In genomic region chr2:8488001-8488738, GRCh38 we compare ENCODE assay signal across 9 cellular contexts.
DNase-seq lines count a peak whose midpoint lies in the region; ATAC-seq and TF ChIP-seq lines count a peak whose summit lies in the region.
"Had no signal": no experiment of that assay in that cellular context is flagged by ENCODE, and none has a peak within 500 bp of the region (broad histone marks: within the 10 kb centered on the region; RNA-seq: fewer than 3 reads in every experiment).

No MANE protein-coding gene starts in this region.

- POLR2A ChIA-PET in activated CD4-positive, alpha-beta T cell treated with anti-CD3 and anti-CD28 coated beads for 36 hours (lab: Charles Lee), result interaction anchor here (0.6 to 2.1 kb wide), 7 partner anchors 27 to 193 kb away, joined by 3 to 11 read pairs (median 5); partner anchors contain the start of gene ID2

- H3K4me3 Mint-ChIP-seq in activated CD4-positive, alpha-beta T cell treated with anti-CD3 and anti-CD28 coated beads for 36 hours, result peak overlapping the region; percentile 72
- H3K4me3 Mint-ChIP-seq in osteocyte (ENCODE audit: unreplicated experiment), result no peak overlapping the region

- ATAC-seq in GM18519 (IDR thresholded peaks at IDR 0.05; ENCODE audit: low FRiP score, unreplicated experiment) (peak; percentile 73), HG02840 (IDR thresholded peaks at IDR 0.05; ENCODE audit: low FRiP score, unreplicated experiment) (peak; percentile 76)
- peak; percentile 85 for ATAC-seq in activated CD4-positive, alpha-beta T cell treated with anti-CD3 and anti-CD28 coated beads for 36 hours
- ATAC-seq: K562 had no signal

- peak; percentile 80 for DNase-seq in activated CD4-positive, alpha-beta T cell treated with anti-CD3 and anti-CD28 coated beads for 36 hours
- peak; percentile 58 for DNase-seq in stimulated activated CD4-positive, alpha-beta T cell treated with anti-CD3 and anti-CD28 coated beads, Interleukin-4, amount 100 ng/mL, for 1 hour
- DNase-seq in COR-L47 (lab: John Stamatoyannopoulos, UW) (no peak), SIG-M5 treated with dmso at 0.1 percent for 504 hours (lab: John Stamatoyannopoulos, UW; ENCODE audit: unreplicated experiment) (no peak), osteocyte (ENCODE audit: extremely low spot score, unreplicated experiment) (no peak)

- H3K27ac ChIP-seq in ectodermal cell (ENCODE audit: insufficient read depth, low read depth, low read length, poor library complexity, severe bottlenecking), result peak overlapping the region; percentile 19

- no peak for TF ChIP-seq CTCF in osteocyte (IDR thresholded peaks at IDR 0.05)

- CTCF ChIA-PET in activated CD4-positive, alpha-beta T cell treated with anti-CD3 and anti-CD28 coated beads for 36 hours (lab: Charles Lee), result interaction anchor here (0.6 to 1.4 kb wide), 4 partner anchors 11 to 1591 kb away, joined by 3 to 4 read pairs (median 3); no protein-coding TSS in a partner anchor

- H3K36me3 Mint-ChIP-seq in activated CD4-positive, alpha-beta T cell treated with anti-CD3 and anti-CD28 coated beads for 36 hours (ENCODE audit: low read depth), result peaks cover 7% of the 10 kb centered on the region
- H3K36me3 Mint-ChIP-seq in osteocyte (ENCODE audit: unreplicated experiment), result no peaks in the 10 kb centered on the region

- H3K4me1 Mint-ChIP-seq in activated CD4-positive, alpha-beta T cell treated with anti-CD3 and anti-CD28 coated beads for 36 hours, result peaks cover 49% of the 10 kb centered on the region
- H3K4me1 Mint-ChIP-seq in osteocyte (ENCODE audit: unreplicated experiment), result no peaks in the 10 kb centered on the region

- H3K9me3 Mint-ChIP-seq in activated CD4-positive, alpha-beta T cell treated with anti-CD3 and anti-CD28 coated beads for 36 hours (ENCODE audit: low read depth), result no peaks in the 10 kb centered on the region
- no peaks in the 10 kb centered on the region for H3K9me3 Mint-ChIP-seq in osteocyte (ENCODE audit: unreplicated experiment)

- H3K27me3 ChIP-seq in ectodermal cell (ENCODE audit: control insufficient read depth, insufficient read depth, low read length, poor library complexity, severe bottlenecking), result no peaks in the 10 kb centered on the region

- H3K27ac Mint-ChIP-seq in activated CD4-positive, alpha-beta T cell treated with anti-CD3 and anti-CD28 coated beads for 36 hours, result peak overlapping the region; percentile 86
- H3K27ac Mint-ChIP-seq in osteocyte (ENCODE audit: unreplicated experiment), result no peak overlapping the region

- H3K9me3 ChIP-seq in ectodermal cell (ENCODE audit: control insufficient read depth, low read length), result no peaks in the 10 kb centered on the region

- H3K4me3 ChIP-seq in ectodermal cell (ENCODE audit: insufficient read depth, low read depth, low read length), result no peak overlapping the region
- H3K4me3 ChIP-seq: K562 had no signal

- H3K4me1 ChIP-seq in ectodermal cell (ENCODE audit: control insufficient read depth, insufficient read depth, low read length), result peaks cover 16% of the 10 kb centered on the region

- intact Hi-C loops in activated CD4-positive, alpha-beta T cell treated with anti-CD3 and anti-CD28 coated beads for 36 hours (cut with DNase I, micrococcal nuclease), result loop anchor here (1.0 to 10.0 kb wide), 8 partner anchors 26 to 641 kb away; partner anchors contain the start of gene ID2 (in 1 of the 2)

- no peaks in the 10 kb centered on the region for H3K36me3 ChIP-seq in ectodermal cell (ENCODE audit: control insufficient read depth, insufficient read depth, low read length)

- WGBS in ectodermal cell, 2 experiments, result 80 to 83% methylated on average over 23 of the region's 23 CpGs

- no peaks in the 10 kb centered on the region for H3K27me3 Mint-ChIP-seq in activated CD4-positive, alpha-beta T cell treated with anti-CD3 and anti-CD28 coated beads for 36 hours
- H3K27me3 Mint-ChIP-seq in osteocyte (ENCODE audit: unreplicated experiment), result peaks cover 17% of the 10 kb centered on the region

Comparison
In these comparisons a context has a peak if more than half of its experiments do, and no peak if none do; other contexts are left out.
1. DNase-seq: peak in activated CD4-positive, alpha-beta T cell treated with anti-CD3 and anti-CD28 coated beads for 36 hours (single experiment) and stimulated activated CD4-positive, alpha-beta T cell treated with anti-CD3 and anti-CD28 coated beads, Interleukin-4, amount 100 ng/mL, for 1 hour (single experiment); none in COR-L47 (single experiment), SIG-M5 treated with dmso at 0.1 percent for 504 hours (single experiment) and osteocyte (single experiment).
2. Peak in every context shown above with its lines, with median percentiles within 50 percentile points of each other: ATAC-seq.